Comparison of ENCODE assay signal across 1 cellular context in the genomic region with DNA sequence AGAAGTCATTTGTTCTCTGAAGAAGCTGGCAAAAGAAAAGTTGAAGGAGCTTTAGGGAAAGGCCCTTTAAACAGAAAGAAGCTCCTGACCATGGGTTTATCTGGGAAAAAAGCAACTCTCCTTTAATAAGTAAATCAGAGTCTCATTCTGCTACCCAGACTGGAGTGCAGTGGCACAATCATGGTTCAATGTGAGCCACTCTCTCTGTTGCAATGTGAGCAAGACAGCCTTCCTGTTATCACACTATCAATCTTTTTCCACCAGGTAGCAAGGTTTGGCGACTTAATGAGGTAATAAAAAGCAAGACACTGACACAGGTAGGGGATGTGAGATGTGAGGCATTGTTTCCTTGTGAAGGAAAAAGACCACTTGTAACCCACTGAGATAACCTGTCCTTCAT.
TF ChIP-seq lines count a peak whose summit lies in the region.

No MANE protein-coding gene starts in this region.

TF ChIP-seq in GM23338, 12 proteins besides CTCF, POLR2A, EP300 and RAD21 (continued from another document):
- TF ChIP-seq EZH2phosphoT487 (IDR thresholded peaks at IDR 0.05; ENCODE audit: unreplicated experiment) (no peak), EZH2 (IDR thresholded peaks at IDR 0.05; ENCODE audit: low read depth, unreplicated experiment) (no peak), POLR2AphosphoS5 (IDR thresholded peaks at IDR 0.05; ENCODE audit: low read depth) (no peak), CREB1 (CRISPR knock-in tag; IDR thresholded peaks at IDR 0.05; ENCODE audit: low read depth) (no peak), NANOG (IDR thresholded peaks at IDR 0.05; ENCODE audit: borderline replicate concordance) (no peak), STAT1 (IDR thresholded peaks at IDR 0.05; ENCODE audit: unreplicated experiment) (no peak), ZNF331 (CRISPR knock-in tag; IDR thresholded peaks at IDR 0.05; ENCODE audit: low read depth) (no peak), ZNF114 (CRISPR knock-in tag; IDR thresholded peaks at IDR 0.05) (no peak)
- TF ChIP-seq, protein P1, sequence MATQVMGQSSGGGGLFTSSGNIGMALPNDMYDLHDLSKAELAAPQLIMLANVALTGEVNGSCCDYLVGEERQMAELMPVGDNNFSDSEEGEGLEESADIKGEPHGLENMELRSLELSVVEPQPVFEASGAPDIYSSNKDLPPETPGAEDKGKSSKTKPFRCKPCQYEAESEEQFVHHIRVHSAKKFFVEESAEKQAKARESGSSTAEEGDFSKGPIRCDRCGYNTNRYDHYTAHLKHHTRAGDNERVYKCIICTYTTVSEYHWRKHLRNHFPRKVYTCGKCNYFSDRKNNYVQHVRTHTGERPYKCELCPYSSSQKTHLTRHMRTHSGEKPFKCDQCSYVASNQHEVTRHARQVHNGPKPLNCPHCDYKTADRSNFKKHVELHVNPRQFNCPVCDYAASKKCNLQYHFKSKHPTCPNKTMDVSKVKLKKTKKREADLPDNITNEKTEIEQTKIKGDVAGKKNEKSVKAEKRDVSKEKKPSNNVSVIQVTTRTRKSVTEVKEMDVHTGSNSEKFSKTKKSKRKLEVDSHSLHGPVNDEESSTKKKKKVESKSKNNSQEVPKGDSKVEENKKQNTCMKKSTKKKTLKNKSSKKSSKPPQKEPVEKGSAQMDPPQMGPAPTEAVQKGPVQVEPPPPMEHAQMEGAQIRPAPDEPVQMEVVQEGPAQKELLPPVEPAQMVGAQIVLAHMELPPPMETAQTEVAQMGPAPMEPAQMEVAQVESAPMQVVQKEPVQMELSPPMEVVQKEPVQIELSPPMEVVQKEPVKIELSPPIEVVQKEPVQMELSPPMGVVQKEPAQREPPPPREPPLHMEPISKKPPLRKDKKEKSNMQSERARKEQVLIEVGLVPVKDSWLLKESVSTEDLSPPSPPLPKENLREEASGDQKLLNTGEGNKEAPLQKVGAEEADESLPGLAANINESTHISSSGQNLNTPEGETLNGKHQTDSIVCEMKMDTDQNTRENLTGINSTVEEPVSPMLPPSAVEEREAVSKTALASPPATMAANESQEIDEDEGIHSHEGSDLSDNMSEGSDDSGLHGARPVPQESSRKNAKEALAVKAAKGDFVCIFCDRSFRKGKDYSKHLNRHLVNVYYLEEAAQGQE (IDR thresholded peaks at IDR 0.05; ENCODE audit: unreplicated experiment): no peak
- TF ChIP-seq, protein P2, sequence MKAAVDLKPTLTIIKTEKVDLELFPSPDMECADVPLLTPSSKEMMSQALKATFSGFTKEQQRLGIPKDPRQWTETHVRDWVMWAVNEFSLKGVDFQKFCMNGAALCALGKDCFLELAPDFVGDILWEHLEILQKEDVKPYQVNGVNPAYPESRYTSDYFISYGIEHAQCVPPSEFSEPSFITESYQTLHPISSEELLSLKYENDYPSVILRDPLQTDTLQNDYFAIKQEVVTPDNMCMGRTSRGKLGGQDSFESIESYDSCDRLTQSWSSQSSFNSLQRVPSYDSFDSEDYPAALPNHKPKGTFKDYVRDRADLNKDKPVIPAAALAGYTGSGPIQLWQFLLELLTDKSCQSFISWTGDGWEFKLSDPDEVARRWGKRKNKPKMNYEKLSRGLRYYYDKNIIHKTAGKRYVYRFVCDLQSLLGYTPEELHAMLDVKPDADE (IDR thresholded peaks at IDR 0.05): no peak
- TF ChIP-seq, protein P3, sequence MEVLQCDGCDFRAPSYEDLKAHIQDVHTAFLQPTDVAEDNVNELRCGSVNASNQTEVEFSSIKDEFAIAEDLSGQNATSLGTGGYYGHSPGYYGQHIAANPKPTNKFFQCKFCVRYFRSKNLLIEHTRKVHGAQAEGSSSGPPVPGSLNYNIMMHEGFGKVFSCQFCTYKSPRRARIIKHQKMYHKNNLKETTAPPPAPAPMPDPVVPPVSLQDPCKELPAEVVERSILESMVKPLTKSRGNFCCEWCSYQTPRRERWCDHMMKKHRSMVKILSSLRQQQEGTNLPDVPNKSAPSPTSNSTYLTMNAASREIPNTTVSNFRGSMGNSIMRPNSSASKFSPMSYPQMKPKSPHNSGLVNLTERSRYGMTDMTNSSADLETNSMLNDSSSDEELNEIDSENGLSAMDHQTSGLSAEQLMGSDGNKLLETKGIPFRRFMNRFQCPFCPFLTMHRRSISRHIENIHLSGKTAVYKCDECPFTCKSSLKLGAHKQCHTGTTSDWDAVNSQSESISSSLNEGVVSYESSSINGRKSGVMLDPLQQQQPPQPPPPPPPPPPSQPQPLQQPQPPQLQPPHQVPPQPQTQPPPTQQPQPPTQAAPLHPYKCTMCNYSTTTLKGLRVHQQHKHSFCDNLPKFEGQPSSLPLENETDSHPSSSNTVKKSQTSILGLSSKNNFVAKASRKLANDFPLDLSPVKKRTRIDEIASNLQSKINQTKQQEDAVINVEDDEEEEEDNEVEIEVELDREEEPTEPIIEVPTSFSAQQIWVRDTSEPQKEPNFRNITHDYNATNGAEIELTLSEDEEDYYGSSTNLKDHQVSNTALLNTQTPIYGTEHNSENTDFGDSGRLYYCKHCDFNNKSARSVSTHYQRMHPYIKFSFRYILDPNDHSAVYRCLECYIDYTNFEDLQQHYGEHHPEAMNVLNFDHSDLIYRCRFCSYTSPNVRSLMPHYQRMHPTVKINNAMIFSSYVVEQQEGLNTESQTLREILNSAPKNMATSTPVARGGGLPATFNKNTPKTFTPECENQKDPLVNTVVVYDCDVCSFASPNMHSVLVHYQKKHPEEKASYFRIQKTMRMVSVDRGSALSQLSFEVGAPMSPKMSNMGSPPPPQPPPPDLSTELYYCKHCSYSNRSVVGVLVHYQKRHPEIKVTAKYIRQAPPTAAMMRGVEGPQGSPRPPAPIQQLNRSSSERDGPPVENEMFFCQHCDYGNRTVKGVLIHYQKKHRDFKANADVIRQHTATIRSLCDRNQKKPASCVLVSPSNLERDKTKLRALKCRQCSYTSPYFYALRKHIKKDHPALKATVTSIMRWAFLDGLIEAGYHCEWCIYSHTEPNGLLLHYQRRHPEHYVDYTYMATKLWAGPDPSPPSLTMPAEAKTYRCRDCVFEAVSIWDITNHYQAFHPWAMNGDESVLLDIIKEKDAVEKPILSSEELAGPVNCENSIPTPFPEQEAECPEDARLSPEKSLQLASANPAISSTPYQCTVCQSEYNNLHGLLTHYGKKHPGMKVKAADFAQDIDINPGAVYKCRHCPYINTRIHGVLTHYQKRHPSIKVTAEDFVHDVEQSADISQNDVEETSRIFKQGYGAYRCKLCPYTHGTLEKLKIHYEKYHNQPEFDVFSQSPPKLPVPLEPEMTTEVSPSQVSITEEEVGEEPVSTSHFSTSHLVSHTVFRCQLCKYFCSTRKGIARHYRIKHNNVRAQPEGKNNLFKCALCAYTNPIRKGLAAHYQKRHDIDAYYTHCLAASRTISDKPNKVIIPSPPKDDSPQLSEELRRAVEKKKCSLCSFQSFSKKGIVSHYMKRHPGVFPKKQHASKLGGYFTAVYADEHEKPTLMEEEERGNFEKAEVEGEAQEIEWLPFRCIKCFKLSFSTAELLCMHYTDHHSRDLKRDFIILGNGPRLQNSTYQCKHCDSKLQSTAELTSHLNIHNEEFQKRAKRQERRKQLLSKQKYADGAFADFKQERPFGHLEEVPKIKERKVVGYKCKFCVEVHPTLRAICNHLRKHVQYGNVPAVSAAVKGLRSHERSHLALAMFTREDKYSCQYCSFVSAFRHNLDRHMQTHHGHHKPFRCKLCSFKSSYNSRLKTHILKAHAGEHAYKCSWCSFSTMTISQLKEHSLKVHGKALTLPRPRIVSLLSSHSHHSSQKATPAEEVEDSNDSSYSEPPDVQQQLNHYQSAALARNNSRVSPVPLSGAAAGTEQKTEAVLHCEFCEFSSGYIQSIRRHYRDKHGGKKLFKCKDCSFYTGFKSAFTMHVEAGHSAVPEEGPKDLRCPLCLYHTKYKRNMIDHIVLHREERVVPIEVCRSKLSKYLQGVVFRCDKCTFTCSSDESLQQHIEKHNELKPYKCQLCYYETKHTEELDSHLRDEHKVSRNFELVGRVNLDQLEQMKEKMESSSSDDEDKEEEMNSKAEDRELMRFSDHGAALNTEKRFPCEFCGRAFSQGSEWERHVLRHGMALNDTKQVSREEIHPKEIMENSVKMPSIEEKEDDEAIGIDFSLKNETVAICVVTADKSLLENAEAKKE (CRISPR knock-in tag; IDR thresholded peaks at IDR 0.05): no peak
